In genomic region chr6:106688177-106688951, GRCh38 we compare ENCODE assay signal across 13 cellular contexts. TPM values are rescaled to one million over a fixed set of nuclear protein-coding genes. Genes with fewer than 3 reads are reported as not detected.
A peak's percentile ranks its signal among the peaks of the same experiment; 100 is the strongest.
DNase-seq lines count a peak whose midpoint lies in the region; ATAC-seq, FAIRE-seq and TF ChIP-seq lines count a peak whose summit lies in the region.
"Had no signal": no experiment of that assay in that cellular context is flagged by ENCODE, and none has a peak within 500 bp of the region (broad histone marks: within the 10 kb centered on the region; RNA-seq: fewer than 3 reads in every experiment).

No MANE protein-coding gene starts in this region.

- no peaks in the 10 kb centered on the region for H3K9me3 Mint-ChIP-seq in naive B cell
- no peaks in the 10 kb centered on the region for H3K9me3 Mint-ChIP-seq in activated naive CD8-positive, alpha-beta T cell treated with anti-CD3 and anti-CD28 coated beads, Interleukin-2, amount 50 U/mL, for 24 hours

- H3K4me3 ChIP-seq in GM12865 (ENCODE audit: low read depth, low read length) (no peak overlapping the region), K562 (no peak overlapping the region), WERI-Rb-1 (ENCODE audit: low read depth, low read length) (no peak overlapping the region)

- no peaks in the 10 kb centered on the region for H3K36me3 Mint-ChIP-seq in naive B cell
- H3K36me3 Mint-ChIP-seq in activated naive CD8-positive, alpha-beta T cell treated with anti-CD3 and anti-CD28 coated beads, Interleukin-2, amount 50 U/mL, for 24 hours (ENCODE audit: low read depth): no peaks in the 10 kb centered on the region

- intact Hi-C loops in K562 (cut with micrococcal nuclease): no loop called here

- no peaks in the 10 kb centered on the region for H3K27me3 Mint-ChIP-seq in naive B cell
- H3K27me3 Mint-ChIP-seq in activated naive CD8-positive, alpha-beta T cell treated with anti-CD3 and anti-CD28 coated beads, Interleukin-2, amount 50 U/mL, for 24 hours: no peaks in the 10 kb centered on the region

- TF ChIP-seq EP300 in K562 (IDR thresholded peaks at IDR 0.05; ENCODE audit: low read length): no peak

- H3K9me3 ChIP-seq in K562 (replicated peaks; ENCODE audit: control insufficient read depth, insufficient read depth, low read depth, low read length): no peaks in the 10 kb centered on the region
- no peaks in the 10 kb centered on the region for H3K9me3 ChIP-seq in WERI-Rb-1 (ENCODE audit: severe bottlenecking)

- no peak for TF ChIP-seq POLR2A in K562 (conservative IDR thresholded peaks at IDR 0.05)

- in situ Hi-C loops in K562 (cut with MboI): no loop called here

- H3K79me2 ChIP-seq in K562 (ENCODE audit: control insufficient read depth, insufficient read depth, low read length): no peaks in the 10 kb centered on the region

- FAIRE-seq in K562 (lab: Jason Lieb, UNC): peak; percentile 15
- FAIRE-seq: D721Med had no signal

- POLR2A ChIA-PET in K562 (lab: Yijun Ruan, JAX): no interaction called here

- peak overlapping the region in 5 of 8 donors; percentile 25 to 80 (median 58) for H3K4me3 Mint-ChIP-seq in naive B cell
- no peak overlapping the region for H3K4me3 Mint-ChIP-seq in activated naive CD8-positive, alpha-beta T cell treated with anti-CD3 and anti-CD28 coated beads, Interleukin-2, amount 50 U/mL, for 24 hours

- no peak overlapping the region for H3K9ac ChIP-seq in K562 (ENCODE audit: insufficient read depth in 1 of 2, low read depth in 2 of 2, low read length in 2 of 2)

- peak overlapping the region in 4 of 6 donors; percentile 7 to 56 (median 39) for H3K27ac Mint-ChIP-seq in naive B cell
- no peak overlapping the region for H3K27ac Mint-ChIP-seq in activated naive CD8-positive, alpha-beta T cell treated with anti-CD3 and anti-CD28 coated beads, Interleukin-2, amount 50 U/mL, for 24 hours

- H3K27me3 ChIP-seq in K562 (ENCODE audit: control insufficient read depth in 2 of 2, insufficient read depth in 2 of 2, low read length in 2 of 2) (peaks cover 0 to 10% of the 10 kb centered on the region in 2 experiments; a peak in 4 of 5 replicates), WERI-Rb-1 (ENCODE audit: insufficient read depth, low read depth, severe bottlenecking) (no peaks in the 10 kb centered on the region)

- TF ChIP-seq CTCF in GM12865 (IDR thresholded peaks at IDR 0.05; ENCODE audit: insufficient read depth, low read depth, low read length, missing control alignments) (peak; percentile 15), K562 (IDR thresholded peaks at IDR 0.05 in 2 of 3, conservative IDR thresholded peaks at IDR 0.05 in 1 of 3; ENCODE audit: insufficient read depth in 2 of 3, low read depth in 1 of 3, low read length in 3 of 3) (no peak), WERI-Rb-1 (IDR thresholded peaks at IDR 0.05; ENCODE audit: low read depth, low read length) (no peak)

- no peak overlapping the region for H2AFZ ChIP-seq in K562 (ENCODE audit: low read depth, low read length)

- WGBS in K562 (ENCODE audit: insufficient coverage, low coverage, missing lambda C conversion rate): 23% methylated on average over 6 of the region's 6 CpGs

- no TSS peak for BruUV-seq in K562 (replicated peaks; lab: Mats Ljungman, UMichigan)

- H3K4me2 ChIP-seq in K562 (ENCODE audit: insufficient read depth, low read length): no peak overlapping the region

- peaks cover 30 to 42% (median 38%) of the 10 kb centered on the region in 3 donors for H3K4me1 Mint-ChIP-seq in naive B cell
- peaks cover 3% of the 10 kb centered on the region for H3K4me1 Mint-ChIP-seq in activated naive CD8-positive, alpha-beta T cell treated with anti-CD3 and anti-CD28 coated beads, Interleukin-2, amount 50 U/mL, for 24 hours

- DNase-seq in GM12865 (ENCODE audit: low read depth): peak; percentile 45
- DNase-seq in K562 (ENCODE audit: extremely low read depth in 1 of 4, low spot score in 3 of 4): no peak
- no peak for DNase-seq in naive B cell
- DNase-seq in GDM1 (lab: John Stamatoyannopoulos, UW): no peak
- no peak for DNase-seq in WERI-Rb-1
- no peak for DNase-seq in NCI-H1417 (lab: John Stamatoyannopoulos, UW)
- no peak for DNase-seq in activated naive CD8-positive, alpha-beta T cell treated with anti-CD3 and anti-CD28 coated beads, Interleukin-2, amount 50 U/mL, for 24 hours
- DNase-seq: anterior cingulate cortex; effector CD4-positive, alpha-beta T cell; mesenchymal stem cell had no signal

- no peaks in the 10 kb centered on the region for H3K4me1 ChIP-seq in K562 (replicated peaks in 1 of 2; ENCODE audit: control insufficient read depth in 2 of 2, insufficient read depth in 2 of 2, low read length in 2 of 2)

- H4K20me1 ChIP-seq in K562 (replicated peaks; ENCODE audit: control insufficient read depth, insufficient read depth, low read length): no peaks in the 10 kb centered on the region

- CTCF ChIA-PET in K562 (lab: Yijun Ruan, JAX; ENCODE audit: low intra/inter-chr PET ratio): no interaction called here

- no peaks in the 10 kb centered on the region for H3K36me3 ChIP-seq in K562 (ENCODE audit: control insufficient read depth, insufficient read depth, low read length)
- H3K36me3 ChIP-seq in WERI-Rb-1: no peaks in the 10 kb centered on the region

- TF ChIP-seq RAD21 in K562 (CRISPR knock-in tag; conservative IDR thresholded peaks at IDR 0.05 in 1 of 2, IDR thresholded peaks at IDR 0.05 in 1 of 2): no peak

- H3K27ac ChIP-seq in K562 (ENCODE audit: extremely low read depth, low read depth, low read length) (no peak overlapping the region), WERI-Rb-1 (no peak overlapping the region)
- H3K27ac ChIP-seq: RWPE1 had no signal

- H3K9me1 ChIP-seq in K562 (ENCODE audit: control insufficient read depth, insufficient read depth, low read length): no peaks in the 10 kb centered on the region

- ATAC-seq in HG03066 (IDR thresholded peaks at IDR 0.05; ENCODE audit: low read depth, unreplicated experiment): peak; percentile 54
- no peak for ATAC-seq in K562
- ATAC-seq in naive B cell (ENCODE audit: low read depth in 2 of 2): peak; percentile 45 to 58
- no peak for ATAC-seq in activated naive CD8-positive, alpha-beta T cell treated with anti-CD3 and anti-CD28 coated beads, Interleukin-2, amount 50 U/mL, for 24 hours

TF ChIP-seq in K562, 482 proteins besides CTCF, POLR2A, EP300 and RAD21:
- TF ChIP-seq ZNF239 (CRISPR knock-in tag; IDR thresholded peaks at IDR 0.05) (no peak), MCM5 (IDR thresholded peaks at IDR 0.05; ENCODE audit: low read depth) (no peak), RBM39 (optimal IDR thresholded peaks at IDR 0.05; ENCODE audit: low read depth, low read length) (no peak), EP400 (IDR thresholded peaks at IDR 0.05) (no peak), SOX6 (IDR thresholded peaks at IDR 0.05) (no peak), ZNF384 (IDR thresholded peaks at IDR 0.05; ENCODE audit: low read depth, low read length) (no peak)
TF ChIP-seq in K562: peak in this region for 0.

RNA-seq across cellular contexts. Expression of gene QRSL1, which starts 59.0 kb away (rescaled TPM):
- 19.4 and 35.5 TPM in 2 replicates for total RNA-seq in K562 (2011; cell fraction: chromatin; rRNA removed; ENCODE audit: low replicate concordance)
- total RNA-seq in K562 (2011; cell fraction: nucleolus; rRNA removed): 10.7 and 11.4 TPM in 2 replicates
- 16.7 and 28.9 TPM in 2 replicates for total RNA-seq in K562 (2011; cell fraction: nucleoplasm; rRNA removed)
- total RNA-seq in K562 (2014; rRNA removed) (16.0 and 16.3 TPM in 2 replicates), K562 (2014; rRNA removed; fragmentation: Illumina TruSeq; extraction: Trizol) (29.5 and 29.8 TPM in 2 replicates), K562 (2015; rRNA removed; fragmentation: Illumina TruSeq; extraction: Trizol) (27.0 and 28.8 TPM in 2 replicates), K562 (2021) (16.3 and 19.6 TPM in 2 replicates)
- polyA plus RNA-seq in K562 (2011; rRNA removed) (18.9 and 23.0 TPM in 2 replicates), K562 (2014; fragmentation: Illumina TruSeq; extraction: Trizol) (19.6 and 24.2 TPM in 2 replicates), K562 (2014; fragmentation: Nextera tagmentation; extraction: Ambion mirVana) (10 to 100 TPM; 15.3 to 31.5 TPM), K562 (2014; rRNA removed) (14.6 and 17.2 TPM in 2 replicates), naive B cell (ENCODE audit: low read depth in 6 of 6) (10 to 100 TPM; 82.0 to 97.2 (median 88.6) TPM)
- 7.3 and 11.0 TPM in 2 replicates for polyA plus RNA-seq in K562 (2011; cell fraction: cytosol; rRNA removed)
- 7.3 and 7.6 TPM in 2 replicates for polyA plus RNA-seq in K562 (2011; cell fraction: nucleus; rRNA removed)
- 12.9 and 13.9 TPM in 2 replicates for polyA plus RNA-seq in K562 (2012)
- polyA minus RNA-seq in K562 (2011; rRNA and poly(A)+ RNA removed): 27.7 and 28.3 TPM in 2 replicates
- polyA minus RNA-seq in K562 (2011; cell fraction: cytosol; rRNA and poly(A)+ RNA removed): 10.0 and 10.4 TPM in 2 replicates
- 8.6 and 14.1 TPM in 2 replicates for polyA minus RNA-seq in K562 (2011; cell fraction: nucleus; rRNA and poly(A)+ RNA removed)

RNA-seq across cellular contexts. Expression of gene RTN4IP1, which starts 59.1 kb away (rescaled TPM):
- 15.6 and 21.8 TPM in 2 replicates for total RNA-seq in K562 (2011; cell fraction: chromatin; rRNA removed; ENCODE audit: low replicate concordance)
- total RNA-seq in K562 (2011; cell fraction: nucleolus; rRNA removed): 10.7 and 11.3 TPM in 2 replicates
- total RNA-seq in K562 (2011; cell fraction: nucleoplasm; rRNA removed): 16.2 and 16.4 TPM in 2 replicates
- 17.9 and 21.1 TPM in 2 replicates for total RNA-seq in K562 (2014; rRNA removed)
- total RNA-seq in K562 (2014; rRNA removed; fragmentation: Illumina TruSeq; extraction: Trizol): 29.3 and 30.8 TPM in 2 replicates
- total RNA-seq in K562 (2015; rRNA removed; fragmentation: Illumina TruSeq; extraction: Trizol): 21.2 and 22.0 TPM in 2 replicates
- 23.1 and 24.4 TPM in 2 replicates for total RNA-seq in K562 (2021)
- 19.2 and 22.2 TPM in 2 replicates for polyA plus RNA-seq in K562 (2011; rRNA removed)
- polyA plus RNA-seq in K562 (2011; cell fraction: cytosol; rRNA removed): 8.1 and 14.7 TPM in 2 replicates
- polyA plus RNA-seq in K562 (2011; cell fraction: nucleus; rRNA removed): 4.9 and 7.5 TPM in 2 replicates
- 18.1 and 27.8 TPM in 2 replicates for polyA plus RNA-seq in K562 (2012)
- polyA plus RNA-seq in K562 (2014; fragmentation: Illumina TruSeq; extraction: Trizol): 21.4 and 24.8 TPM in 2 replicates
- polyA plus RNA-seq in K562 (2014; fragmentation: Nextera tagmentation; extraction: Ambion mirVana): 10 to 100 TPM; 35.1 to 46.0 TPM
- 16.7 and 21.1 TPM in 2 replicates for polyA plus RNA-seq in K562 (2014; rRNA removed)
- 32.6 and 35.4 TPM in 2 replicates for polyA minus RNA-seq in K562 (2011; rRNA and poly(A)+ RNA removed)
- polyA minus RNA-seq in K562 (2011; cell fraction: cytosol; rRNA and poly(A)+ RNA removed): 7.2 and 9.3 TPM in 2 replicates
- polyA minus RNA-seq in K562 (2011; cell fraction: nucleus; rRNA and poly(A)+ RNA removed): 5.7 and 12.4 TPM in 2 replicates
- 10 to 100 TPM; 14.1 to 38.8 (median 18.1) TPM for polyA plus RNA-seq in naive B cell (ENCODE audit: low read depth in 6 of 6)

Comparison
In these comparisons a context has a peak if more than half of its experiments do, and no peak if none do; other contexts are left out.
1. ATAC-seq: peak in HG03066 (single experiment) and naive B cell (2 of 2); none in K562 (single experiment) and activated naive CD8-positive, alpha-beta T cell treated with anti-CD3 and anti-CD28 coated beads, Interleukin-2, amount 50 U/mL, for 24 hours (single experiment).